14 cellular contexts compared by ENCODE assay signal in genomic region chr14:53391631-53392030, GRCh38.
A peak's percentile ranks its signal among the peaks of the same experiment; 100 is the strongest.
DNase-seq lines count a peak whose midpoint lies in the region; ATAC-seq, FAIRE-seq and TF ChIP-seq lines count a peak whose summit lies in the region.
"Had no signal": no experiment of that assay in that cellular context is flagged by ENCODE, and none has a peak within 500 bp of the region (broad histone marks: within the 10 kb centered on the region; RNA-seq: fewer than 3 reads in every experiment).

No MANE protein-coding gene starts in this region.

- dilution Hi-C loops in keratinocyte (cut with MboI; ENCODE audit: extremely low pct_ligation_motif_present, low sequenced_read_pairs) = no loop called here

- FAIRE-seq in bronchial epithelial cell (lab: Jason Lieb, UNC) = peak; percentile 60
- FAIRE-seq in keratinocyte (lab: Jason Lieb, UNC) = peak; percentile 96
- FAIRE-seq: GM12878 had no signal

- peaks cover 2 to 23% (median 17%) of the 10 kb centered on the region in 8 donors for H3K9me3 Mint-ChIP-seq in CD4-positive, alpha-beta memory T cell
- peaks cover 8 to 19% (median 11%) of the 10 kb centered on the region in 3 donors for H3K9me3 Mint-ChIP-seq in T-cell

- H3K27me3 Mint-ChIP-seq in CD4-positive, alpha-beta memory T cell = no peaks in the 10 kb centered on the region
- no peaks in the 10 kb centered on the region for H3K27me3 Mint-ChIP-seq in T-cell
- H3K27me3 Mint-ChIP-seq: activated naive CD8-positive, alpha-beta T cell treated with anti-CD3 and anti-CD28 coated beads, Interleukin-2, amount 50 U/mL, for 24 hours had no signal

- H3K79me2 ChIP-seq in keratinocyte (ENCODE audit: control insufficient read depth, insufficient read depth, low read length) = no peaks in the 10 kb centered on the region

- peak; percentile 19 for DNase-seq in AG08396 (ENCODE audit: low spot score)
- DNase-seq in LoVo (ENCODE audit: low spot score) = peak; percentile 51
- DNase-seq in bronchial epithelial cell (ENCODE audit: low read depth) = peak; percentile 94
- DNase-seq in keratinocyte (ENCODE audit: low read depth, low spot score) = peak; percentile 96
- no peak for DNase-seq in ACHN
- DNase-seq in CD4-positive, alpha-beta memory T cell = no peak
- DNase-seq in T-cell = no peak
- DNase-seq: activated naive CD8-positive, alpha-beta T cell treated with anti-CD3 and anti-CD28 coated beads, Interleukin-2, amount 50 U/mL, for 24 hours; NK-92 treated with Interleukin-12 subunit alpha and Interleukin-12 subunit beta, amount 100 ng/mL, for 24 hours; tibial artery had no signal

- peak overlapping the region; percentile 40 for H3K4me2 ChIP-seq in keratinocyte (ENCODE audit: control insufficient read depth, extremely low read depth, insufficient read depth, low read depth, low read length)

- no peaks in the 10 kb centered on the region for H4K20me1 ChIP-seq in keratinocyte (ENCODE audit: control insufficient read depth, extremely low read depth, insufficient read depth, low read length)

- POLR2A ChIA-PET in CD4-positive, alpha-beta memory T cell (lab: Charles Lee; ENCODE audit: partially characterized antibody) = no interaction called here
- POLR2A ChIA-PET in T-cell (lab: Charles Lee) = no interaction called here

- no peak for TF ChIP-seq CTCF in bronchial epithelial cell (IDR thresholded peaks at IDR 0.05; ENCODE audit: insufficient read depth, low read length, severe bottlenecking)
- no peak for TF ChIP-seq CTCF in keratinocyte (optimal IDR thresholded peaks at IDR 0.05 in 1 of 3, IDR thresholded peaks at IDR 0.05 in 1 of 3, conservative IDR thresholded peaks at IDR 0.05 in 1 of 3; ENCODE audit: extremely low read depth in 1 of 3, insufficient read depth in 2 of 3, low read length in 3 of 3)

- in situ Hi-C loops in ACHN (cut with HindIII; ENCODE audit: low pct_ligation_motif_present, low pct_unique_long_range_greater_than_20kb, low sequenced_read_pairs) = no loop called here

- peak overlapping the region; percentile 40 for H3K9ac ChIP-seq in keratinocyte (ENCODE audit: control insufficient read depth, extremely low read depth, insufficient read depth, low read length)

- H3K36me3 Mint-ChIP-seq in CD4-positive, alpha-beta memory T cell = peaks cover 3 to 6% of the 10 kb centered on the region in 2 donors
- H3K36me3 Mint-ChIP-seq in T-cell = peaks cover 8% of the 10 kb centered on the region

- no peaks in the 10 kb centered on the region for H3K9me1 ChIP-seq in keratinocyte (ENCODE audit: control insufficient read depth, extremely low read depth, insufficient read depth, low read length)

- no peak for ATAC-seq in GM21717 (IDR thresholded peaks at IDR 0.05; ENCODE audit: unreplicated experiment)
- ATAC-seq in T-cell (replicated peaks in 1 of 4) = no peak
- ATAC-seq: activated naive CD8-positive, alpha-beta T cell treated with anti-CD3 and anti-CD28 coated beads, Interleukin-2, amount 50 U/mL, for 24 hours; GM12878; left lobe of liver had no signal

- H2AFZ ChIP-seq in keratinocyte (ENCODE audit: control insufficient read depth, low read length) = no peak overlapping the region

- intact Hi-C loops in CD4-positive, alpha-beta memory T cell (cut with micrococcal nuclease) = no loop called here

- peak overlapping the region; percentile 88 for H3K27ac ChIP-seq in keratinocyte (ENCODE audit: control insufficient read depth, insufficient read depth, low read length)
- H3K27ac ChIP-seq in CD4-positive, alpha-beta memory T cell (ENCODE audit: low read depth, low read length) = no peak overlapping the region
- H3K27ac ChIP-seq: prostate gland, tibial artery had no signal

- H3K9me3 ChIP-seq in keratinocyte (ENCODE audit: control insufficient read depth, low read depth, low read length) = peaks cover 2% of the 10 kb centered on the region
- H3K9me3 ChIP-seq in CD4-positive, alpha-beta memory T cell (ENCODE audit: control insufficient read depth in 1 of 2, low read length in 2 of 2) = no peaks in the 10 kb centered on the region
- H3K9me3 ChIP-seq: prostate gland had no signal

- H3K4me3 Mint-ChIP-seq in CD4-positive, alpha-beta memory T cell = no peak overlapping the region
- no peak overlapping the region for H3K4me3 Mint-ChIP-seq in T-cell
- H3K4me3 Mint-ChIP-seq: activated naive CD8-positive, alpha-beta T cell treated with anti-CD3 and anti-CD28 coated beads, Interleukin-2, amount 50 U/mL, for 24 hours had no signal

- H3K27me3 ChIP-seq in bronchial epithelial cell (ENCODE audit: control insufficient read depth, insufficient read depth, low read length) (no peaks in the 10 kb centered on the region), keratinocyte (ENCODE audit: control insufficient read depth, extremely low read depth, insufficient read depth, low read length) (no peaks in the 10 kb centered on the region)
- H3K27me3 ChIP-seq in CD4-positive, alpha-beta memory T cell (ENCODE audit: insufficient read depth, low read length) = no peaks in the 10 kb centered on the region
- H3K27me3 ChIP-seq: tibial artery had no signal

- H3K27ac Mint-ChIP-seq in CD4-positive, alpha-beta memory T cell = no peak overlapping the region
- no peak overlapping the region for H3K27ac Mint-ChIP-seq in T-cell
- H3K27ac Mint-ChIP-seq: activated naive CD8-positive, alpha-beta T cell treated with anti-CD3 and anti-CD28 coated beads, Interleukin-2, amount 50 U/mL, for 24 hours had no signal

- H3K4me3 ChIP-seq in bronchial epithelial cell (ENCODE audit: low read depth, low read length) (no peak overlapping the region), keratinocyte (ENCODE audit: control insufficient read depth in 2 of 3, extremely low read depth in 1 of 3, insufficient read depth in 2 of 3, low read depth in 1 of 3, low read length in 3 of 3) (no peak overlapping the region)
- H3K4me3 ChIP-seq in CD4-positive, alpha-beta memory T cell (ENCODE audit: low read length in 2 of 2) = no peak overlapping the region
- H3K4me3 ChIP-seq: GM12878, prostate gland, tibial artery had no signal

- H3K4me1 Mint-ChIP-seq in CD4-positive, alpha-beta memory T cell = no peaks in the 10 kb centered on the region
- no peaks in the 10 kb centered on the region for H3K4me1 Mint-ChIP-seq in T-cell
- H3K4me1 Mint-ChIP-seq: activated naive CD8-positive, alpha-beta T cell treated with anti-CD3 and anti-CD28 coated beads, Interleukin-2, amount 50 U/mL, for 24 hours had no signal

- H3K36me3 ChIP-seq in bronchial epithelial cell (ENCODE audit: control insufficient read depth, insufficient read depth, low read length) = no peaks in the 10 kb centered on the region
- no peaks in the 10 kb centered on the region for H3K36me3 ChIP-seq in keratinocyte (ENCODE audit: control insufficient read depth in 2 of 2, extremely low read depth in 1 of 2, insufficient read depth in 2 of 2, low read length in 2 of 2)
- H3K36me3 ChIP-seq in CD4-positive, alpha-beta memory T cell (ENCODE audit: insufficient read depth, low read length) = no peaks in the 10 kb centered on the region
- H3K36me3 ChIP-seq: prostate gland, tibial artery had no signal

- H3K4me1 ChIP-seq in keratinocyte (ENCODE audit: control insufficient read depth, extremely low read depth, insufficient read depth, low read length) = peaks cover 39% of the 10 kb centered on the region
- no peaks in the 10 kb centered on the region for H3K4me1 ChIP-seq in CD4-positive, alpha-beta memory T cell (ENCODE audit: insufficient read depth, low read length)
- H3K4me1 ChIP-seq: prostate gland, tibial artery had no signal

- CTCF ChIA-PET in CD4-positive, alpha-beta memory T cell (lab: Charles Lee; ENCODE audit: partially characterized antibody) = no interaction called here
- CTCF ChIA-PET in T-cell (lab: Charles Lee) = no interaction called here

Comparison
In these comparisons a context has a peak if more than half of its experiments do, and no peak if none do; other contexts are left out.
1. DNase-seq: peak in AG08396 (single experiment), LoVo (single experiment), bronchial epithelial cell (single experiment) and keratinocyte (single experiment); none in ACHN (single experiment), CD4-positive, alpha-beta memory T cell (0 of 5) and T-cell (0 of 34).